In the genomic region with DNA sequence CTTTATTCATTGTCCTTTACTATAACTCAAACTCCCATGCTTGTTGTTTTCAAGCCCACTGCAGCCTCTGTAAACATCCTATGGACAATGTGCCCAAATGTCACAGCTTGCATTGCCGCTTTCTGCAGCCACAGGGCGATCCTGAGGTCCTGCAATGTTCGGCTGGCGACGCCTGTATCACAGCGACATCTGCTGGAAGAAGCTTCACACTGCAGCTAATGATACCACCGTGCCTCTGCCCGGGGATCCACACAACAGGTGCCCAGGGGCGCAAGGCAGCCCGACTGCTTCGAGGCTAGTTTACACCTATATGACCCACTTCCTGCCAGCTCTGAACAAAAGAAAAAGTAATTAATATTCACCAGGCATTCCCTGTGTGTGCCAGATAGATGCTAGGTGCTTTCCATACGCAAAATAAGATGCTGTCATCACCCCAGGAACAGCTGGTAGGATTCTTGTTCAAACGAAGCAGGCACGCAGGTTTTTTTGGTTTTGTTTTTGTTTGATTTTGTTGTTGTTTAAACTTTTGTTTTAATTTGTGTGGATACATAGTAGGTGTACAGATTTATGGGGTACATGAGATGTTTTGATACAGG, we compare ENCODE assay signal across 1 cellular context.
A peak's percentile ranks its signal among the peaks of the same experiment; 100 is the strongest.
TF ChIP-seq lines count a peak whose summit lies in the region.

No MANE protein-coding gene starts in this region.

TF ChIP-seq in HepG2, 621 proteins besides CTCF, POLR2A, EP300 and RAD21 (continued from another document):
- TF ChIP-seq, protein P1, sequence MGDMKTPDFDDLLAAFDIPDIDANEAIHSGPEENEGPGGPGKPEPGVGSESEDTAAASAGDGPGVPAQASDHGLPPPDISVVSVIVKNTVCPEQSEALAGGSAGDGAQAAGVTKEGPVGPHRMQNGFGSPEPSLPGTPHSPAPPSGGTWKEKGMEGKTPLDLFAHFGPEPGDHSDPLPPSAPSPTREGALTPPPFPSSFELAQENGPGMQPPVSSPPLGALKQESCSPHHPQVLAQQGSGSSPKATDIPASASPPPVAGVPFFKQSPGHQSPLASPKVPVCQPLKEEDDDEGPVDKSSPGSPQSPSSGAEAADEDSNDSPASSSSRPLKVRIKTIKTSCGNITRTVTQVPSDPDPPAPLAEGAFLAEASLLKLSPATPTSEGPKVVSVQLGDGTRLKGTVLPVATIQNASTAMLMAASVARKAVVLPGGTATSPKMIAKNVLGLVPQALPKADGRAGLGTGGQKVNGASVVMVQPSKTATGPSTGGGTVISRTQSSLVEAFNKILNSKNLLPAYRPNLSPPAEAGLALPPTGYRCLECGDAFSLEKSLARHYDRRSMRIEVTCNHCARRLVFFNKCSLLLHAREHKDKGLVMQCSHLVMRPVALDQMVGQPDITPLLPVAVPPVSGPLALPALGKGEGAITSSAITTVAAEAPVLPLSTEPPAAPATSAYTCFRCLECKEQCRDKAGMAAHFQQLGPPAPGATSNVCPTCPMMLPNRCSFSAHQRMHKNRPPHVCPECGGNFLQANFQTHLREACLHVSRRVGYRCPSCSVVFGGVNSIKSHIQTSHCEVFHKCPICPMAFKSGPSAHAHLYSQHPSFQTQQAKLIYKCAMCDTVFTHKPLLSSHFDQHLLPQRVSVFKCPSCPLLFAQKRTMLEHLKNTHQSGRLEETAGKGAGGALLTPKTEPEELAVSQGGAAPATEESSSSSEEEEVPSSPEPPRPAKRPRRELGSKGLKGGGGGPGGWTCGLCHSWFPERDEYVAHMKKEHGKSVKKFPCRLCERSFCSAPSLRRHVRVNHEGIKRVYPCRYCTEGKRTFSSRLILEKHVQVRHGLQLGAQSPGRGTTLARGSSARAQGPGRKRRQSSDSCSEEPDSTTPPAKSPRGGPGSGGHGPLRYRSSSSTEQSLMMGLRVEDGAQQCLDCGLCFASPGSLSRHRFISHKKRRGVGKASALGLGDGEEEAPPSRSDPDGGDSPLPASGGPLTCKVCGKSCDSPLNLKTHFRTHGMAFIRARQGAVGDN (CRISPR knock-in tag; IDR thresholded peaks at IDR 0.05) = 0 out of 2 replicates have a peak, but pooled peaks have one; percentile 12
- TF ChIP-seq MED13 (CRISPR knock-in tag; IDR thresholded peaks at IDR 0.05) = no peak
- TF ChIP-seq ZNF431 (CRISPR knock-in tag; IDR thresholded peaks at IDR 0.05; ENCODE audit: borderline replicate concordance, low read depth) = no peak
- TF ChIP-seq, protein P2, sequence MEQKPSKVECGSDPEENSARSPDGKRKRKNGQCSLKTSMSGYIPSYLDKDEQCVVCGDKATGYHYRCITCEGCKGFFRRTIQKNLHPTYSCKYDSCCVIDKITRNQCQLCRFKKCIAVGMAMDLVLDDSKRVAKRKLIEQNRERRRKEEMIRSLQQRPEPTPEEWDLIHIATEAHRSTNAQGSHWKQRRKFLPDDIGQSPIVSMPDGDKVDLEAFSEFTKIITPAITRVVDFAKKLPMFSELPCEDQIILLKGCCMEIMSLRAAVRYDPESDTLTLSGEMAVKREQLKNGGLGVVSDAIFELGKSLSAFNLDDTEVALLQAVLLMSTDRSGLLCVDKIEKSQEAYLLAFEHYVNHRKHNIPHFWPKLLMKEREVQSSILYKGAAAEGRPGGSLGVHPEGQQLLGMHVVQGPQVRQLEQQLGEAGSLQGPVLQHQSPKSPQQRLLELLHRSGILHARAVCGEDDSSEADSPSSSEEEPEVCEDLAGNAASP (CRISPR knock-in tag; IDR thresholded peaks at IDR 0.05; ENCODE audit: borderline replicate concordance) = no peak
- TF ChIP-seq ZNF550 (CRISPR knock-in tag; IDR thresholded peaks at IDR 0.05; ENCODE audit: borderline replicate concordance) = no peak
- no peak for TF ChIP-seq PHF21A (CRISPR knock-in tag; IDR thresholded peaks at IDR 0.05)
- TF ChIP-seq MIXL1 (CRISPR knock-in tag; IDR thresholded peaks at IDR 0.05) = 0 out of 2 replicates have a peak, but pooled peaks have one; percentile 30
- 0 out of 2 replicates have a peak, but pooled peaks have one; percentile 22 for TF ChIP-seq ERF (CRISPR knock-in tag; IDR thresholded peaks at IDR 0.05)
- no peak for TF ChIP-seq RFX3 (CRISPR knock-in tag; IDR thresholded peaks at IDR 0.05)
- TF ChIP-seq, protein P3, sequence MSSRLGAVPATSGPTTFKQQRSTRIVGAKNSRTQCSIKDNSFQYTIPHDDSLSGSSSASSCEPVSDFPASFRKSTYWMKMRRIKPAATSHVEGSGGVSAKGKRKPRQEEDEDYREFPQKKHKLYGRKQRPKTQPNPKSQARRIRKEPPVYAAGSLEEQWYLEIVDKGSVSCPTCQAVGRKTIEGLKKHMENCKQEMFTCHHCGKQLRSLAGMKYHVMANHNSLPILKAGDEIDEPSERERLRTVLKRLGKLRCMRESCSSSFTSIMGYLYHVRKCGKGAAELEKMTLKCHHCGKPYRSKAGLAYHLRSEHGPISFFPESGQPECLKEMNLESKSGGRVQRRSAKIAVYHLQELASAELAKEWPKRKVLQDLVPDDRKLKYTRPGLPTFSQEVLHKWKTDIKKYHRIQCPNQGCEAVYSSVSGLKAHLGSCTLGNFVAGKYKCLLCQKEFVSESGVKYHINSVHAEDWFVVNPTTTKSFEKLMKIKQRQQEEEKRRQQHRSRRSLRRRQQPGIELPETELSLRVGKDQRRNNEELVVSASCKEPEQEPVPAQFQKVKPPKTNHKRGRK (CRISPR knock-in tag; IDR thresholded peaks at IDR 0.05) = no peak
- TF ChIP-seq MIER2 (CRISPR knock-in tag; IDR thresholded peaks at IDR 0.05) = no peak
- TF ChIP-seq ZSCAN9 (CRISPR knock-in tag; IDR thresholded peaks at IDR 0.05; ENCODE audit: borderline replicate concordance) = no peak
- TF ChIP-seq CBX5 (CRISPR knock-in tag; IDR thresholded peaks at IDR 0.05; ENCODE audit: borderline replicate concordance) = peak; percentile 71; the same call in 1 of the 2 replicates
- no peak for TF ChIP-seq SP1 (IDR thresholded peaks at IDR 0.05)
- TF ChIP-seq SP1 (CRISPR knock-in tag; IDR thresholded peaks at IDR 0.05) = no peak
- TF ChIP-seq, protein P4, sequence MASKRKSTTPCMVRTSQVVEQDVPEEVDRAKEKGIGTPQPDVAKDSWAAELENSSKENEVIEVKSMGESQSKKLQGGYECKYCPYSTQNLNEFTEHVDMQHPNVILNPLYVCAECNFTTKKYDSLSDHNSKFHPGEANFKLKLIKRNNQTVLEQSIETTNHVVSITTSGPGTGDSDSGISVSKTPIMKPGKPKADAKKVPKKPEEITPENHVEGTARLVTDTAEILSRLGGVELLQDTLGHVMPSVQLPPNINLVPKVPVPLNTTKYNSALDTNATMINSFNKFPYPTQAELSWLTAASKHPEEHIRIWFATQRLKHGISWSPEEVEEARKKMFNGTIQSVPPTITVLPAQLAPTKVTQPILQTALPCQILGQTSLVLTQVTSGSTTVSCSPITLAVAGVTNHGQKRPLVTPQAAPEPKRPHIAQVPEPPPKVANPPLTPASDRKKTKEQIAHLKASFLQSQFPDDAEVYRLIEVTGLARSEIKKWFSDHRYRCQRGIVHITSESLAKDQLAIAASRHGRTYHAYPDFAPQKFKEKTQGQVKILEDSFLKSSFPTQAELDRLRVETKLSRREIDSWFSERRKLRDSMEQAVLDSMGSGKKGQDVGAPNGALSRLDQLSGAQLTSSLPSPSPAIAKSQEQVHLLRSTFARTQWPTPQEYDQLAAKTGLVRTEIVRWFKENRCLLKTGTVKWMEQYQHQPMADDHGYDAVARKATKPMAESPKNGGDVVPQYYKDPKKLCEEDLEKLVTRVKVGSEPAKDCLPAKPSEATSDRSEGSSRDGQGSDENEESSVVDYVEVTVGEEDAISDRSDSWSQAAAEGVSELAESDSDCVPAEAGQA (IDR thresholded peaks at IDR 0.05; ENCODE audit: low read depth) = no peak
- TF ChIP-seq, protein P4 (CRISPR knock-in tag; IDR thresholded peaks at IDR 0.05; ENCODE audit: borderline replicate concordance) = no peak
- no peak for TF ChIP-seq ZNF660 (CRISPR knock-in tag; IDR thresholded peaks at IDR 0.05; ENCODE audit: borderline replicate concordance, low read depth)
- TF ChIP-seq, protein P5, sequence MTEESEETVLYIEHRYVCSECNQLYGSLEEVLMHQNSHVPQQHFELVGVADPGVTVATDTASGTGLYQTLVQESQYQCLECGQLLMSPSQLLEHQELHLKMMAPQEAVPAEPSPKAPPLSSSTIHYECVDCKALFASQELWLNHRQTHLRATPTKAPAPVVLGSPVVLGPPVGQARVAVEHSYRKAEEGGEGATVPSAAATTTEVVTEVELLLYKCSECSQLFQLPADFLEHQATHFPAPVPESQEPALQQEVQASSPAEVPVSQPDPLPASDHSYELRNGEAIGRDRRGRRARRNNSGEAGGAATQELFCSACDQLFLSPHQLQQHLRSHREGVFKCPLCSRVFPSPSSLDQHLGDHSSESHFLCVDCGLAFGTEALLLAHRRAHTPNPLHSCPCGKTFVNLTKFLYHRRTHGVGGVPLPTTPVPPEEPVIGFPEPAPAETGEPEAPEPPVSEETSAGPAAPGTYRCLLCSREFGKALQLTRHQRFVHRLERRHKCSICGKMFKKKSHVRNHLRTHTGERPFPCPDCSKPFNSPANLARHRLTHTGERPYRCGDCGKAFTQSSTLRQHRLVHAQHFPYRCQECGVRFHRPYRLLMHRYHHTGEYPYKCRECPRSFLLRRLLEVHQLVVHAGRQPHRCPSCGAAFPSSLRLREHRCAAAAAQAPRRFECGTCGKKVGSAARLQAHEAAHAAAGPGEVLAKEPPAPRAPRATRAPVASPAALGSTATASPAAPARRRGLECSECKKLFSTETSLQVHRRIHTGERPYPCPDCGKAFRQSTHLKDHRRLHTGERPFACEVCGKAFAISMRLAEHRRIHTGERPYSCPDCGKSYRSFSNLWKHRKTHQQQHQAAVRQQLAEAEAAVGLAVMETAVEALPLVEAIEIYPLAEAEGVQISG (CRISPR knock-in tag; IDR thresholded peaks at IDR 0.05) = peak; percentile 17; the same call in 1 of the 2 replicates
- TF ChIP-seq ZNF749 (CRISPR knock-in tag; IDR thresholded peaks at IDR 0.05; ENCODE audit: borderline replicate concordance) = no peak
- TF ChIP-seq ZSCAN29 (CRISPR knock-in tag; conservative IDR thresholded peaks at IDR 0.05) = no peak
- TF ChIP-seq ZKSCAN5 (CRISPR knock-in tag; IDR thresholded peaks at IDR 0.05) = no peak
- TF ChIP-seq HIVEP1 (CRISPR knock-in tag; IDR thresholded peaks at IDR 0.05) = no peak
- TF ChIP-seq ZNF563 (CRISPR knock-in tag; IDR thresholded peaks at IDR 0.05) = no peak
- TF ChIP-seq NCOA5 (CRISPR knock-in tag; IDR thresholded peaks at IDR 0.05) = no peak
TF ChIP-seq in HepG2: peak in this region for 19.
